Comparison of ENCODE assay signal across 21 cellular contexts in the genomic region with DNA sequence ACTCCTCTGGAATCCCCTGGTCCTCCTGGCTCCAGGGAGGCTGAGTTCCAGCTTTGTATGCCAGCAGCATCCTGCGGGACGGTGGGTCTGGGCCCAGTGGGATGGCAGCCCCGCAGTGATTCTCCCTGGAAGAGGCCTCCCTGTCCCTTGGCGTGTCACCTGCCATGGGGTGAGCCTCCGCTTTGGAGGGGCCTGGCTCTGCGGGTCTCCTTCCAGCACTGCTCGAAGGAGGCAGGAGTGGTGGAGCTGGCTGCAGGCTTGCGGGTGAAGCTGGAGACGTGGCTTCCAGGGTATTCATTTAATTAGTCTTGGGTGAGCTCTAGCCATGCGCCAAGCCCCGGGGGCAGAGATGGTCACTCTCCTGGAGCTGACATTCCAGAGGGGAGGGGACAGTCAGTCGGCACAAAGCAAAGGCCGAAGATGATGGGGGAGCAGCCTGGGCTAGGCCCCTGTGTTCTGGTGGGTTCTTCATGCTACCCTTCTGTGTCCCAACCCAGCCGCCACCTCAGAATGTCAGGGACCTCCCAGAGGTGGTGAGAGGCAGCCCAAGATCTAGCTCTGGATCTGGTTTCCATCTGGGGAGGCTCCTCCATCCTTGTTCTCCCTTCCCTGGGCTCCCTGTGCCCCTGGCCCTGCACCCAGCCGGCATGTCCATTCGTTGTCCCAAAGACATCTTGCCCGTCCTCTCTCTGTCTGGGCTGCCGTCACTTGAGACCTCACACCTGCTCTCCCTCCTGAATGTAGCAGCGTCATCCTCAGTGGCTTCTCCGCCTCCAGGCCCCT.
"Had no signal": no experiment of that assay in that cellular context is flagged by ENCODE, and none has a peak within 500 bp of the region (broad histone marks: within the 10 kb centered on the region; RNA-seq: fewer than 3 reads in every experiment).

No MANE protein-coding gene starts in this region.

- ATAC-seq: activated CD4-positive, alpha-beta T cell treated with anti-CD3 and anti-CD28 coated beads for 36 hours; activated CD8-positive, alpha-beta T cell treated with anti-CD3 and anti-CD28 coated beads for 36 hours; activated naive CD8-positive, alpha-beta T cell treated with anti-CD3 and anti-CD28 coated beads, Interleukin-2, amount 50 U/mL, for 24 hours; effector memory CD8-positive, alpha-beta T cell; gastroesophageal sphincter; T-cell had no signal

- H3K4me3 Mint-ChIP-seq: activated CD4-positive, alpha-beta T cell treated with anti-CD3 and anti-CD28 coated beads for 36 hours; activated CD8-positive, alpha-beta T cell treated with anti-CD3 and anti-CD28 coated beads for 36 hours; activated naive CD8-positive, alpha-beta T cell treated with anti-CD3 and anti-CD28 coated beads, Interleukin-2, amount 50 U/mL, for 24 hours; effector memory CD8-positive, alpha-beta T cell; T-cell had no signal

- H3K27ac Mint-ChIP-seq: activated CD4-positive, alpha-beta T cell treated with anti-CD3 and anti-CD28 coated beads for 36 hours; activated CD8-positive, alpha-beta T cell treated with anti-CD3 and anti-CD28 coated beads for 36 hours; activated naive CD8-positive, alpha-beta T cell treated with anti-CD3 and anti-CD28 coated beads, Interleukin-2, amount 50 U/mL, for 24 hours; effector memory CD8-positive, alpha-beta T cell; T-cell had no signal

- H3K27ac ChIP-seq: epithelial cell of prostate, gastroesophageal sphincter, stomach, thoracic aorta, uterus, VCaP had no signal

- H3K36me3 Mint-ChIP-seq: naive B cell, T-cell had no signal

- DNase-seq: activated CD4-positive, alpha-beta T cell treated with anti-CD3 and anti-CD28 coated beads for 36 hours; activated CD8-positive, alpha-beta T cell treated with anti-CD3 and anti-CD28 coated beads for 36 hours; activated naive CD4-positive, alpha-beta T cell treated with Interleukin-2 at 50 U/mL for 16 hours; activated naive CD8-positive, alpha-beta T cell treated with anti-CD3 and anti-CD28 coated beads, Interleukin-2, amount 50 U/mL, for 24 hours; central memory CD4-positive, alpha-beta T cell; cortex of kidney; effector memory CD8-positive, alpha-beta T cell; kidney glomerular epithelial cell; naive B cell; nucleus accumbens; stimulated activated CD4-positive, alpha-beta T cell treated with anti-CD3 and anti-CD28 coated beads, Interleukin-15, amount 100 ng/mL, for 24 hours; stimulated activated CD4-positive, alpha-beta T cell treated with anti-CD3 and anti-CD28 coated beads, Interleukin-4, amount 100 ng/mL, for 4 hours; stomach; T-cell; T1000; uterus had no signal

- H3K4me1 Mint-ChIP-seq: activated CD4-positive, alpha-beta T cell treated with anti-CD3 and anti-CD28 coated beads for 36 hours; activated naive CD8-positive, alpha-beta T cell treated with anti-CD3 and anti-CD28 coated beads, Interleukin-2, amount 50 U/mL, for 24 hours had no signal

- H3K4me1 ChIP-seq: uterus had no signal

- H3K4me3 ChIP-seq: gastroesophageal sphincter, lung, stomach, thoracic aorta, uterus had no signal

- H3K36me3 ChIP-seq: gastroesophageal sphincter, stomach, thoracic aorta, uterus had no signal

- H3K9me3 Mint-ChIP-seq: activated CD8-positive, alpha-beta T cell treated with anti-CD3 and anti-CD28 coated beads for 36 hours; activated naive CD8-positive, alpha-beta T cell treated with anti-CD3 and anti-CD28 coated beads, Interleukin-2, amount 50 U/mL, for 24 hours; effector memory CD8-positive, alpha-beta T cell; naive B cell; T-cell had no signal

- H3K9me3 ChIP-seq: gastroesophageal sphincter, stomach, thoracic aorta, uterus had no signal
